Comparison of ENCODE assay signal across 9 cellular contexts in genomic region chr19:45781282-45782161, GRCh38. TPM values are rescaled to one million over a fixed set of nuclear protein-coding genes. Genes with fewer than 3 reads are reported as not detected.
DNase-seq lines count a peak whose midpoint lies in the region; ATAC-seq, FAIRE-seq and TF ChIP-seq lines count a peak whose summit lies in the region.
"Had no signal": no experiment of that assay in that cellular context is flagged by ENCODE, and none has a peak within 500 bp of the region (broad histone marks: within the 10 kb centered on the region; RNA-seq: fewer than 3 reads in every experiment).

No MANE protein-coding gene starts in this region.

- no peaks in the 10 kb centered on the region for H3K79me2 ChIP-seq in GM23338 (replicated peaks; ENCODE audit: insufficient read depth)

- H3K4me3 Mint-ChIP-seq in activated naive CD4-positive, alpha-beta T cell treated with anti-CD3 and anti-CD28 coated beads for 36 hours = no peak overlapping the region
- no peak overlapping the region for H3K4me3 Mint-ChIP-seq in GM23338
- H3K4me3 Mint-ChIP-seq: activated B cell treated with CpG ODN at 0.5 μM for 24 hours had no signal

- ATAC-seq in SK-N-SH treated with all-trans-retinoic acid at 6 μM for 48 hours (peak; percentile 5), GM23338 (no peak)

- FAIRE-seq in kidney (lab: Jason Lieb, UNC) (no peak), urothelium cell line (lab: Jason Lieb, UNC) (no peak)

- H3K4me3 ChIP-seq in kidney (ENCODE audit: low read length in 2 of 2) = peak overlapping the region in 1 of 2 donors; percentile 32
- no peak overlapping the region for H3K4me3 ChIP-seq in GM23338

- H3K27ac Mint-ChIP-seq in activated naive CD4-positive, alpha-beta T cell treated with anti-CD3 and anti-CD28 coated beads for 36 hours = no peak overlapping the region
- no peak overlapping the region for H3K27ac Mint-ChIP-seq in GM23338
- H3K27ac Mint-ChIP-seq: activated B cell treated with CpG ODN at 0.5 μM for 24 hours had no signal

- no peak overlapping the region for H3K4me2 ChIP-seq in GM23338

- peaks cover 7% of the 10 kb centered on the region for H4K20me1 ChIP-seq in GM23338 (replicated peaks; ENCODE audit: insufficient read depth)

- no peak for TF ChIP-seq CTCF in kidney (IDR thresholded peaks at IDR 0.05; ENCODE audit: borderline replicate concordance, extremely low read depth, insufficient read depth)
- no peak for TF ChIP-seq CTCF in GM23338 (conservative IDR thresholded peaks at IDR 0.05; ENCODE audit: low read depth in 2 of 2)

- H3K9ac ChIP-seq in kidney (ENCODE audit: low read length in 2 of 2) = peak overlapping the region in 1 of 2 donors; percentile 22

- H3K4me1 ChIP-seq in kidney (ENCODE audit: control insufficient read depth in 1 of 2, insufficient read depth in 1 of 2, low read depth in 1 of 2, low read length in 2 of 2) (peaks cover 0 to 24% of the 10 kb centered on the region in 2 donors), GM23338 (ENCODE audit: insufficient read depth) (peaks cover 33% of the 10 kb centered on the region)

- peak; percentile 52 for DNase-seq in MV-4-11 (lab: John Stamatoyannopoulos, UW)
- peak; percentile 83 for DNase-seq in kidney
- peak; percentile 34 for DNase-seq in urothelium cell line (ENCODE audit: low spot score)
- DNase-seq in activated naive CD4-positive, alpha-beta T cell treated with anti-CD3 and anti-CD28 coated beads for 36 hours = no peak
- DNase-seq in GM23338 (ENCODE audit: low spot score) = no peak
- no peak for DNase-seq in NCI-H1048 (lab: John Stamatoyannopoulos, UW)
- DNase-seq: activated B cell treated with CpG ODN at 0.5 μM for 24 hours had no signal

- H3K36me3 Mint-ChIP-seq in activated naive CD4-positive, alpha-beta T cell treated with anti-CD3 and anti-CD28 coated beads for 36 hours (ENCODE audit: low read depth) = peaks cover 9% of the 10 kb centered on the region
- H3K36me3 Mint-ChIP-seq in GM23338 (ENCODE audit: low read depth) = peaks cover 30% of the 10 kb centered on the region

- no peaks in the 10 kb centered on the region for H3K9me2 ChIP-seq in GM23338 (ENCODE audit: insufficient read depth)

- no peaks in the 10 kb centered on the region for H3K9me3 Mint-ChIP-seq in activated naive CD4-positive, alpha-beta T cell treated with anti-CD3 and anti-CD28 coated beads for 36 hours
- H3K9me3 Mint-ChIP-seq in GM23338 = no peaks in the 10 kb centered on the region
- H3K9me3 Mint-ChIP-seq: activated B cell treated with CpG ODN at 0.5 μM for 24 hours had no signal

- H3K36me3 ChIP-seq in kidney (ENCODE audit: control insufficient read depth in 1 of 2, insufficient read depth in 2 of 2, low read length in 2 of 2) = peaks cover 0 to 5% of the 10 kb centered on the region in 2 donors
- H3K36me3 ChIP-seq in GM23338 (ENCODE audit: insufficient read depth) = no peaks in the 10 kb centered on the region

- H3K27me3 ChIP-seq in GM23338 (ENCODE audit: insufficient read depth) = peaks cover 8% of the 10 kb centered on the region

- H3K27ac ChIP-seq in kidney (ENCODE audit: low read depth in 2 of 2, low read length in 2 of 2) = peak overlapping the region in 1 of 2 donors; percentile 61
- H3K27ac ChIP-seq in GM23338 (ENCODE audit: low read depth) = no peak overlapping the region

- no peak overlapping the region for H2AFZ ChIP-seq in GM23338

- peaks cover 29% of the 10 kb centered on the region for H3K27me3 Mint-ChIP-seq in activated naive CD4-positive, alpha-beta T cell treated with anti-CD3 and anti-CD28 coated beads for 36 hours (ENCODE audit: low read depth)
- peaks cover 36% of the 10 kb centered on the region for H3K27me3 Mint-ChIP-seq in GM23338 (ENCODE audit: insufficient read depth, low read depth, poor library complexity)

- intact Hi-C loops in kidney (cut with DNase I) = no loop called here
- intact Hi-C loops in activated naive CD4-positive, alpha-beta T cell treated with anti-CD3 and anti-CD28 coated beads for 36 hours (cut with micrococcal nuclease) = no loop called here

- peaks cover 13% of the 10 kb centered on the region for H3K4me1 Mint-ChIP-seq in activated naive CD4-positive, alpha-beta T cell treated with anti-CD3 and anti-CD28 coated beads for 36 hours (ENCODE audit: low read depth)
- peaks cover 35% of the 10 kb centered on the region for H3K4me1 Mint-ChIP-seq in GM23338

- no peaks in the 10 kb centered on the region for H3K9me3 ChIP-seq in kidney (ENCODE audit: control insufficient read depth in 1 of 2, low read length in 2 of 2)

- peaks cover 12% of the 10 kb centered on the region; the same call in 1 of the 2 replicates for H3F3A ChIP-seq in GM23338 (replicated peaks; ENCODE audit: low read depth)

- CTCF ChIA-PET in activated naive CD4-positive, alpha-beta T cell treated with anti-CD3 and anti-CD28 coated beads for 36 hours (lab: Charles Lee) = interaction anchor here (1.5 kb wide), 1 partner anchor 11 kb away, joined by 3 read pairs; no protein-coding TSS in a partner anchor

TF ChIP-seq in SK-N-SH treated with all-trans-retinoic acid at 6 μM for 48 hours, 23 proteins besides CTCF, POLR2A, EP300 and RAD21 (continues in another document):
- TF ChIP-seq RARB (CRISPR knock-in tag; IDR thresholded peaks at IDR 0.05) (no peak), ZFP30 (CRISPR knock-in tag; IDR thresholded peaks at IDR 0.05) (no peak), GLIS3 (CRISPR knock-in tag; IDR thresholded peaks at IDR 0.05) (no peak), ZNF70 (CRISPR knock-in tag; IDR thresholded peaks at IDR 0.05) (no peak), TOX (CRISPR knock-in tag; IDR thresholded peaks at IDR 0.05; ENCODE audit: borderline replicate concordance) (no peak)
- TF ChIP-seq, protein P1, sequence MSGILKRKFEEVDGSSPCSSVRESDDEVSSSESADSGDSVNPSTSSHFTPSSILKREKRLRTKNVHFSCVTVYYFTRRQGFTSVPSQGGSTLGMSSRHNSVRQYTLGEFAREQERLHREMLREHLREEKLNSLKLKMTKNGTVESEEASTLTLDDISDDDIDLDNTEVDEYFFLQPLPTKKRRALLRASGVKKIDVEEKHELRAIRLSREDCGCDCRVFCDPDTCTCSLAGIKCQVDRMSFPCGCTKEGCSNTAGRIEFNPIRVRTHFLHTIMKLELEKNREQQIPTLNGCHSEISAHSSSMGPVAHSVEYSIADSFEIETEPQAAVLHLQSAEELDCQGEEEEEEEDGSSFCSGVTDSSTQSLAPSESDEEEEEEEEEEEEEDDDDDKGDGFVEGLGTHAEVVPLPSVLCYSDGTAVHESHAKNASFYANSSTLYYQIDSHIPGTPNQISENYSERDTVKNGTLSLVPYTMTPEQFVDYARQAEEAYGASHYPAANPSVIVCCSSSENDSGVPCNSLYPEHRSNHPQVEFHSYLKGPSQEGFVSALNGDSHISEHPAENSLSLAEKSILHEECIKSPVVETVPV (CRISPR knock-in tag; IDR thresholded peaks at IDR 0.05) = no peak

RNA-seq across cellular contexts. Expression of gene DMPK, which starts 0.8 kb away (rescaled TPM):
- 63.0 TPM for total RNA-seq in kidney
- polyA plus RNA-seq in kidney (ENCODE audit: insufficient read depth, low read depth, low replicate concordance) (31.3 TPM), GM23338 (2016; fragmentation: Nextera tagmentation; extraction: Ambion mirVana) (9.2 and 9.8 TPM in 2 replicates)
- total RNA-seq in activated naive CD4-positive, alpha-beta T cell treated with anti-CD3 and anti-CD28 coated beads for 36 hours = 1 to 10 TPM; 6.1 TPM
- 18.9 and 24.0 TPM in 2 replicates for total RNA-seq in GM23338 (2014; rRNA removed; shearing (Covaris generic))

RNA-seq across cellular contexts. Expression of gene DMWD, which starts 11.1 kb away (rescaled TPM):
- total RNA-seq in kidney = 60.9 TPM
- polyA plus RNA-seq in kidney (ENCODE audit: insufficient read depth, low read depth, low replicate concordance) (22.2 TPM), GM23338 (2016; fragmentation: Nextera tagmentation; extraction: Ambion mirVana) (11.8 and 12.1 TPM in 2 replicates)
- total RNA-seq in activated naive CD4-positive, alpha-beta T cell treated with anti-CD3 and anti-CD28 coated beads for 36 hours = 10 to 100 TPM; 28.6 to 29.1 TPM
- 33.1 and 45.6 TPM in 2 replicates for total RNA-seq in GM23338 (2014; rRNA removed; shearing (Covaris generic))

RNA-seq across cellular contexts. Expression of gene SIX5, which starts 12.5 kb away (rescaled TPM):
- 19.4 TPM for total RNA-seq in kidney
- polyA plus RNA-seq in kidney (ENCODE audit: insufficient read depth, low read depth, low replicate concordance) (15.2 TPM), GM23338 (2016; fragmentation: Nextera tagmentation; extraction: Ambion mirVana) (10.1 and 12.4 TPM in 2 replicates)
- 1 to 10 TPM; 1.8 to 2.2 TPM for total RNA-seq in activated naive CD4-positive, alpha-beta T cell treated with anti-CD3 and anti-CD28 coated beads for 36 hours
- total RNA-seq in GM23338 (2014; rRNA removed; shearing (Covaris generic)) = 16.1 and 22.6 TPM in 2 replicates

RNA-seq across cellular contexts. Expression of gene RSPH6A, which starts 33.6 kb away (rescaled TPM):
- 0.13 TPM for total RNA-seq in kidney
- not detected for polyA plus RNA-seq in kidney (ENCODE audit: insufficient read depth, low read depth, low replicate concordance)
- under 1 TPM in 1 of 2 experiments, not detected in 1; 0.17 TPM for total RNA-seq in activated naive CD4-positive, alpha-beta T cell treated with anti-CD3 and anti-CD28 coated beads for 36 hours
- 0.21 and 0.23 TPM in 2 replicates for total RNA-seq in GM23338 (2014; rRNA removed; shearing (Covaris generic))
- 0.11 TPM in 1 of 2 replicates, not detected in the other for polyA plus RNA-seq in GM23338 (2016; fragmentation: Nextera tagmentation; extraction: Ambion mirVana)
- total RNA-seq: H4 had no signal

RNA-seq across cellular contexts. Expression of gene MEIOSIN, which starts 48.3 kb away (rescaled TPM):
- not detected for total RNA-seq in kidney
- polyA plus RNA-seq in kidney (ENCODE audit: insufficient read depth, low read depth, low replicate concordance) = not detected
- total RNA-seq in activated naive CD4-positive, alpha-beta T cell treated with anti-CD3 and anti-CD28 coated beads for 36 hours = not detected
- 0.16 and 0.28 TPM in 2 replicates for total RNA-seq in GM23338 (2014; rRNA removed; shearing (Covaris generic))
- 0.21 TPM in 1 of 2 replicates, not detected in the other for polyA plus RNA-seq in GM23338 (2016; fragmentation: Nextera tagmentation; extraction: Ambion mirVana)
- total RNA-seq: activated B cell treated with CpG ODN at 0.5 μM for 24 hours, H4 had no signal

Comparison
In these comparisons a context has a peak if more than half of its experiments do, and no peak if none do; other contexts are left out.
1. DNase-seq: peak in MV-4-11 (single experiment), kidney (single experiment) and urothelium cell line (single experiment); none in activated naive CD4-positive, alpha-beta T cell treated with anti-CD3 and anti-CD28 coated beads for 36 hours (single experiment), GM23338 (single experiment) and NCI-H1048 (single experiment).